In genomic region chr14:95623195-95623594, GRCh38 we compare ENCODE assay signal across 1 cellular context.
A peak's percentile ranks its signal among the peaks of the same experiment; 100 is the strongest.
TF ChIP-seq lines count a peak whose summit lies in the region.

No MANE protein-coding gene starts in this region.

TF ChIP-seq in HEK293, 187 proteins besides CTCF, POLR2A, EP300 and RAD21:
- TF ChIP-seq REST (tag by site-specific recombination; IDR thresholded peaks at IDR 0.05) (peak; percentile 82), HOXD13 (CRISPR knock-in tag; IDR thresholded peaks at IDR 0.05; ENCODE audit: borderline replicate concordance) (no peak)
